Comparison of ENCODE assay signal across 9 cellular contexts in the genomic region with DNA sequence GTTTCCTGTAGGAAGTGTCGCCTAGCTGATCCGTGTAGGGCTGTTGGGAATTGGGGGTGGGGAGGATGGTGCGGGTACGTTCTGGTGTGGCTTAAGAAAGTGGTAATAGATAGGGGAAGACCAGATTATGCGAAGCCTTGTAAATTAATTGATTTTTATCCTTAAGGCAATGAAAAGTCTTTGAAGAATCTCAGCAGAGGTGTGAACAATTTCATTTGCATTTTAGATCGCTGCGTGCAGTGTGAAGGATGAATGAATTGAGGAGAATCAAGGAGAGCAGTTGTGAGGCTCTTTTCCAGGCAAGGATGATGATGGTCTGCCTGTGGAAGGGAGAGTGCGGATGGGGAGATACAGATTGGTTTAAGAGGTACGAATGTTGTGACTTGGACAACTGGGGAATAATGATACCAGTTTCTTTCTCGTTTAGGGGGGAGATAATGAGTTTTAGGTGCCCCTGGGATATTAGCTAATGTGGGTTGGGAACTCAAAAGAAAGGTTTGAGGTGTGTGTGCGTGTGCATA. TPM values are rescaled to one million over a fixed set of nuclear protein-coding genes. Genes with fewer than 3 reads are reported as not detected.
DNase-seq lines count a peak whose midpoint lies in the region; ATAC-seq, FAIRE-seq and TF ChIP-seq lines count a peak whose summit lies in the region.
"Had no signal": no experiment of that assay in that cellular context is flagged by ENCODE, and none has a peak within 500 bp of the region (broad histone marks: within the 10 kb centered on the region; RNA-seq: fewer than 3 reads in every experiment).

No MANE protein-coding gene starts in this region.

- DNase-seq in AG09309 (ENCODE audit: low read depth) (no peak), kidney glomerular epithelial cell (lab: John Stamatoyannopoulos, UW) (no peak), RCC 7860 (ENCODE audit: low spot score) (no peak)
- no peak for DNase-seq in activated CD4-positive, CD25-positive, alpha-beta regulatory T cell (lab: John Stamatoyannopoulos, UW)
- no peak for DNase-seq in activated T-cell treated with anti-CD3 and anti-CD28 coated beads, Interleukin-2, amount 50 U/mL, for 24 hours

- no peaks in the 10 kb centered on the region for H3K9me3 ChIP-seq in liver (ENCODE audit: control insufficient read depth in 4 of 4, low read length in 3 of 4)

- peaks cover 0 to 21% (median 16%) of the 10 kb centered on the region in 4 donors for H3K4me1 ChIP-seq in liver (ENCODE audit: control insufficient read depth in 4 of 4, insufficient read depth in 4 of 4, low read length in 3 of 4)

- H3K4me3 ChIP-seq in AG09309 (ENCODE audit: control insufficient read depth, low read depth, low read length) (peak overlapping the region; percentile 63), liver (ENCODE audit: low read depth in 1 of 3, low read length in 3 of 3) (peak overlapping the region; percentile 65 to 88 (median 72))

- H3K4me1 Mint-ChIP-seq in activated T-cell treated with anti-CD3 and anti-CD28 coated beads, Interleukin-2, amount 50 U/mL, for 24 hours (ENCODE audit: low read depth) = peaks cover 42% of the 10 kb centered on the region

- FAIRE-seq in RCC 7860 (lab: Jason Lieb, UNC) = no peak
- FAIRE-seq: colon had no signal

- H3K27ac ChIP-seq in adipose tissue (ENCODE audit: low read depth, low read length) (peak overlapping the region; percentile 90), liver (ENCODE audit: low read depth in 1 of 2, low read length in 2 of 2) (peak overlapping the region; percentile 92 to 99)

- peak overlapping the region; percentile 48 to 68 for H3K9ac ChIP-seq in liver (ENCODE audit: low read depth in 1 of 2, low read length in 2 of 2)

- H3K36me3 Mint-ChIP-seq in activated T-cell treated with anti-CD3 and anti-CD28 coated beads, Interleukin-2, amount 50 U/mL, for 24 hours (ENCODE audit: low read depth) = peaks cover 47% of the 10 kb centered on the region

- H3K27ac Mint-ChIP-seq in activated T-cell treated with anti-CD3 and anti-CD28 coated beads, Interleukin-2, amount 50 U/mL, for 24 hours = no peak overlapping the region

- TF ChIP-seq RAD21 in liver (IDR thresholded peaks at IDR 0.05) = no peak

- ATAC-seq in HG02798 (IDR thresholded peaks at IDR 0.05; ENCODE audit: poor library complexity, unreplicated experiment) = peak; percentile 4

- WGBS in adipose tissue, 3 donors = 2 to 7% (median 5%) methylated on average over 11 of the region's 11 CpGs
- 8% methylated on average over 11 of the region's 11 CpGs for WGBS in liver

- H3K36me3 ChIP-seq in liver (ENCODE audit: control insufficient read depth in 4 of 4, insufficient read depth in 3 of 4, low read depth in 1 of 4, low read length in 3 of 4) = peaks cover 0 to 11% (median 6%) of the 10 kb centered on the region in 4 donors

- TF ChIP-seq CTCF in AG09309 (IDR thresholded peaks at IDR 0.05; ENCODE audit: control insufficient read depth, insufficient read depth, low read depth, low read length, missing control alignments) (no peak), liver (IDR thresholded peaks at IDR 0.05; ENCODE audit: low read depth, low read length, missing input control) (no peak)

- H3K9me3 Mint-ChIP-seq in activated T-cell treated with anti-CD3 and anti-CD28 coated beads, Interleukin-2, amount 50 U/mL, for 24 hours = no peaks in the 10 kb centered on the region

- H3K27me3 ChIP-seq in liver (ENCODE audit: control insufficient read depth in 4 of 4, insufficient read depth in 4 of 4, low read length in 3 of 4) = no peaks in the 10 kb centered on the region

- H3K27me3 Mint-ChIP-seq in activated T-cell treated with anti-CD3 and anti-CD28 coated beads, Interleukin-2, amount 50 U/mL, for 24 hours = no peaks in the 10 kb centered on the region

- H3K4me3 Mint-ChIP-seq in activated T-cell treated with anti-CD3 and anti-CD28 coated beads, Interleukin-2, amount 50 U/mL, for 24 hours = no peak overlapping the region

TF ChIP-seq in liver, 16 proteins besides CTCF, POLR2A, EP300 and RAD21:
- TF ChIP-seq JUND (IDR thresholded peaks at IDR 0.05) = no peak
- TF ChIP-seq, protein P1, sequence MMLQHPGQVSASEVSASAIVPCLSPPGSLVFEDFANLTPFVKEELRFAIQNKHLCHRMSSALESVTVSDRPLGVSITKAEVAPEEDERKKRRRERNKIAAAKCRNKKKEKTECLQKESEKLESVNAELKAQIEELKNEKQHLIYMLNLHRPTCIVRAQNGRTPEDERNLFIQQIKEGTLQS (IDR thresholded peaks at IDR 0.05) = no peak
- no peak for TF ChIP-seq SP1 (IDR thresholded peaks at IDR 0.05)
- no peak for TF ChIP-seq HNF4A (conservative IDR thresholded peaks at IDR 0.05)
- no peak for TF ChIP-seq HNF4G (IDR thresholded peaks at IDR 0.05)
- TF ChIP-seq, protein P2, sequence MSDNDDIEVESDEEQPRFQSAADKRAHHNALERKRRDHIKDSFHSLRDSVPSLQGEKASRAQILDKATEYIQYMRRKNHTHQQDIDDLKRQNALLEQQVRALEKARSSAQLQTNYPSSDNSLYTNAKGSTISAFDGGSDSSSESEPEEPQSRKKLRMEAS (IDR thresholded peaks at IDR 0.05) = no peak
- no peak for TF ChIP-seq EGR1 (IDR thresholded peaks at IDR 0.05; ENCODE audit: low read depth in 2 of 2)

RNA-seq across cellular contexts. Expression of a gene that starts 0.8 kb away (rescaled TPM):
- polyA plus RNA-seq in adipose tissue (10 to 100 TPM; 17.4 to 46.3 (median 29.7) TPM), liver (10 to 100 TPM; 15.2 to 17.7 TPM)
- total RNA-seq in liver = 10 to 100 TPM; 13.8 to 16.7 TPM

RNA-seq across cellular contexts. Expression of a gene that starts 15.4 kb away (rescaled TPM):
- 10 to 100 TPM; 23.7 to 48.1 (median 41.2) TPM for polyA plus RNA-seq in adipose tissue
- 10 to 100 TPM; 17.8 to 37.2 TPM for total RNA-seq in liver
- polyA plus RNA-seq in liver = 10 to 100 TPM; 41.4 to 45.8 TPM

RNA-seq across cellular contexts. Expression of a gene that starts 15.4 kb away (rescaled TPM):
- 100 to 1,000 TPM in 2 of 3 donors, 10 to 100 TPM in 1; 53.0 to 201 (median 139) TPM for polyA plus RNA-seq in adipose tissue
- 10 to 100 TPM; 12.4 to 19.3 TPM for total RNA-seq in liver
- polyA plus RNA-seq in liver = 10 to 100 TPM; 48.7 to 61.9 TPM

RNA-seq across cellular contexts. Expression of a gene that starts 20.5 kb away (rescaled TPM):
- polyA plus RNA-seq in adipose tissue = 100 to 1,000 TPM; 100 to 147 (median 131) TPM
- total RNA-seq in liver = 10 to 100 TPM; 34.2 to 44.1 TPM
- polyA plus RNA-seq in liver = 10 to 100 TPM; 42.5 to 47.5 TPM

RNA-seq across cellular contexts. Expression of a gene that starts 26.0 kb away (rescaled TPM):
- polyA plus RNA-seq in adipose tissue (10 to 100 TPM; 13.2 to 26.7 (median 18.8) TPM), liver (1 to 10 TPM; 4.1 to 5.8 TPM)
- total RNA-seq in liver = 1 to 10 TPM; 7.2 to 9.0 TPM
